22 cellular contexts compared by ENCODE assay signal in genomic region chr3:83849331-83849730, GRCh38.
"Had no signal": no experiment of that assay in that cellular context is flagged by ENCODE, and none has a peak within 500 bp of the region (broad histone marks: within the 10 kb centered on the region; RNA-seq: fewer than 3 reads in every experiment).

No MANE protein-coding gene starts in this region.

- H3K27ac ChIP-seq: body of pancreas, cardiac muscle cell, heart right ventricle, left ventricle myocardium inferior, neutrophil, ovary, uterus, WERI-Rb-1 had no signal

- H3K4me3 ChIP-seq: body of pancreas, cardiac muscle cell, heart right ventricle, left ventricle myocardium inferior, ovary, uterus had no signal

- H3K36me3 ChIP-seq: cardiac muscle cell, heart right ventricle, left ventricle myocardium inferior, neutrophil, ovary, uterus, WERI-Rb-1 had no signal

- H3K27me3 ChIP-seq: body of pancreas, heart right ventricle, neutrophil, ovary, uterus had no signal

- H3K4me1 ChIP-seq: body of pancreas, heart right ventricle, left ventricle myocardium inferior, uterus had no signal

- DNase-seq: activated CD4-positive, alpha-beta memory T cell treated with anti-CD3 and anti-CD28 coated beads, Interleukin-2, amount 10 ng/mL, durations not matched to agents 7 days and 5 days; activated CD4-positive, alpha-beta T cell treated with anti-CD3 and anti-CD28 coated beads, Interleukin-2, amount 10 ng/mL, durations not matched to agents 7 days and 5 days; activated CD8-positive, alpha-beta memory T cell treated with anti-CD3 and anti-CD28 coated beads, Interleukin-2, amount 50 U/mL, for 48 hours; activated gamma-delta T cell treated with Interleukin-2 at 50 U/mL for 16 hours; activated naive CD4-positive, alpha-beta T cell treated with anti-CD3 and anti-CD28 coated beads, Interleukin-2, amount 50 U/mL, for 16 hours; activated T-cell treated with anti-CD3 and anti-CD28 coated beads, Interleukin-2, amount 50 U/mL, for 24 hours; amniotic stem cell; body of pancreas; cerebellar nuclear complex; cortex of kidney; effector memory CD8-positive, alpha-beta T cell; heart right ventricle; left ventricle myocardium inferior; ovary; small intestine; stimulated activated CD4-positive, alpha-beta T cell treated with anti-CD3 and anti-CD28 coated beads, Interleukin-4, amount 100 ng/mL, for 24 hours; T-helper 9 cell; uterus; WERI-Rb-1 had no signal

- H3K9me3 ChIP-seq: body of pancreas, left ventricle myocardium inferior, neutrophil, ovary, uterus had no signal

- FAIRE-seq: TTC549 had no signal
